Comparison of ENCODE assay signal across 27 cellular contexts in the genomic region with DNA sequence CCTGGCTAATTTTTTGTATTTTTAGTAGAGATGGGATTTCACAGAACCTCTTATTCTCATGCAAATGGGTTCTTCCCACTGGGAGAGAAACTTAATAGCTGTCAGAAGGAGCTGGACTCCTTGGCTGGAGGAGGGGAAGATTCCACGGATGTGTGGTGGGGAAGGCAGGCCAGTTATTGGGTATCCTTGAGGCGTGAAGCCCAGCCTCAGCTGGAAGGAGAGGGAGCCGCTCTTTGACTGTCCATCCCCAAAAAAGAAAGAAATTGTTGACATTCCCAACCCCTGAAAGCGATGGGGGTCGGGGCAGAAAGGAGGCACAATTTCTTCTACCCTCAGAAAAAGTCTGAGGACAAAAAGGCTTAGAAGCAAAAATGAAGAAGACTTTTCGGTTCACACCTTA.
"Had no signal": no experiment of that assay in that cellular context is flagged by ENCODE, and none has a peak within 500 bp of the region (broad histone marks: within the 10 kb centered on the region; RNA-seq: fewer than 3 reads in every experiment).

No MANE protein-coding gene starts in this region.

- H3K27me3 Mint-ChIP-seq: activated naive CD8-positive, alpha-beta T cell; naive thymus-derived CD4-positive, alpha-beta T cell; stimulated activated naive CD8-positive, alpha-beta T cell treated with anti-CD3 and anti-CD28 coated beads, Interleukin-15, Interleukin-2, amounts not matched to agents 100 ng/mL and 50 ng/mL, for 24 hours had no signal

- FAIRE-seq: colon, endometrium, kidney had no signal

- H3K4me1 ChIP-seq: body of pancreas, esophagus squamous epithelium, heart right ventricle, right lobe of liver, upper lobe of left lung, vagina had no signal

- H3K36me3 ChIP-seq: esophagus squamous epithelium, heart right ventricle, right lobe of liver, upper lobe of left lung, vagina had no signal

- H3K4me3 Mint-ChIP-seq: activated naive CD8-positive, alpha-beta T cell; immature natural killer cell; naive thymus-derived CD4-positive, alpha-beta T cell; stimulated activated effector memory CD8-positive, alpha-beta T cell treated with anti-CD3 and anti-CD28 coated beads, Interleukin-12 subunit alpha, Interleukin-12 subunit beta, amount 100 ng/mL, for 72 hours; stimulated activated naive CD8-positive, alpha-beta T cell treated with anti-CD3 and anti-CD28 coated beads, Interleukin-15, Interleukin-2, amounts not matched to agents 100 ng/mL and 50 ng/mL, for 24 hours; T-helper 2 cell treated with Interferon-gamma antibody and Interleukin-4, amounts not matched to agents 5 μg/mL and 100 μg/mL, for 36 hours had no signal

- H3K36me3 Mint-ChIP-seq: activated naive CD8-positive, alpha-beta T cell; naive thymus-derived CD4-positive, alpha-beta T cell; stimulated activated effector memory CD8-positive, alpha-beta T cell treated with anti-CD3 and anti-CD28 coated beads, Interleukin-12 subunit alpha, Interleukin-12 subunit beta, amount 100 ng/mL, for 72 hours had no signal

- H3K27ac ChIP-seq: body of pancreas, epithelial cell of prostate, esophagus squamous epithelium, heart right ventricle, right lobe of liver, upper lobe of left lung, vagina had no signal

- H3K9me3 ChIP-seq: body of pancreas, esophagus squamous epithelium, right lobe of liver, upper lobe of left lung, vagina had no signal

- DNase-seq: activated CD4-positive, alpha-beta T cell treated with anti-CD3 and anti-CD28 coated beads for 4 hours; activated CD4-positive, alpha-beta T cell treated with anti-CD3 and anti-CD28 coated beads, Interleukin-2, amount 50 U/mL, for 4 hours; activated effector memory CD4-positive, alpha-beta T cell treated with Interleukin-2 at 50 U/mL for 16 hours; activated naive CD4-positive, alpha-beta T cell treated with Interleukin-2 at 50 U/mL for 16 hours; aorta; body of pancreas; dermis blood vessel endothelial cell; effector CD4-positive, alpha-beta T cell; esophagus squamous epithelium; foreskin melanocyte; heart right ventricle; immature natural killer cell; kidney; left colon; midbrain; naive thymus-derived CD4-positive, alpha-beta T cell; right lobe of liver; stimulated activated CD4-positive, alpha-beta T cell treated with anti-CD3 and anti-CD28 coated beads, Interleukin-4, amount 100 ng/mL, for 24 hours; upper lobe of left lung had no signal

- H3K4me1 Mint-ChIP-seq: immature natural killer cell; naive thymus-derived CD4-positive, alpha-beta T cell; stimulated activated effector memory CD8-positive, alpha-beta T cell treated with anti-CD3 and anti-CD28 coated beads, Interleukin-12 subunit alpha, Interleukin-12 subunit beta, amount 100 ng/mL, for 72 hours had no signal

- ATAC-seq: body of pancreas; heart right ventricle; left colon; naive thymus-derived CD4-positive, alpha-beta T cell; right lobe of liver; stimulated activated effector memory CD8-positive, alpha-beta T cell treated with anti-CD3 and anti-CD28 coated beads, Interleukin-12 subunit alpha, Interleukin-12 subunit beta, amount 100 ng/mL, for 72 hours had no signal

- H3K27ac Mint-ChIP-seq: activated naive CD8-positive, alpha-beta T cell; immature natural killer cell; stimulated activated effector memory CD8-positive, alpha-beta T cell treated with anti-CD3 and anti-CD28 coated beads, Interleukin-12 subunit alpha, Interleukin-12 subunit beta, amount 100 ng/mL, for 72 hours; stimulated activated naive CD8-positive, alpha-beta T cell treated with anti-CD3 and anti-CD28 coated beads, Interleukin-15, Interleukin-2, amounts not matched to agents 100 ng/mL and 50 ng/mL, for 24 hours; T-helper 2 cell treated with Interferon-gamma antibody and Interleukin-4, amounts not matched to agents 5 μg/mL and 100 μg/mL, for 36 hours had no signal

- H3K27me3 ChIP-seq: body of pancreas, esophagus squamous epithelium, heart right ventricle, right lobe of liver, upper lobe of left lung, vagina had no signal

- H3K4me3 ChIP-seq: body of pancreas, esophagus squamous epithelium, heart right ventricle, right lobe of liver, upper lobe of left lung, vagina had no signal
